14 cellular contexts compared by ENCODE assay signal in genomic region chr16:87127061-87127765, GRCh38.
DNase-seq lines count a peak whose midpoint lies in the region; ATAC-seq, FAIRE-seq and TF ChIP-seq lines count a peak whose summit lies in the region.
"Had no signal": no experiment of that assay in that cellular context is flagged by ENCODE, and none has a peak within 500 bp of the region (broad histone marks: within the 10 kb centered on the region; RNA-seq: fewer than 3 reads in every experiment).

No MANE protein-coding gene starts in this region.

- no peak overlapping the region for H3K23ac ChIP-seq in H1 (ENCODE audit: insufficient read length)

- DNase-seq in NT2/D1 (ENCODE audit: low read depth, low spot score) (no peak), H1 (ENCODE audit: low read depth in 1 of 2, low spot score in 2 of 2) (no peak), left kidney (ENCODE audit: low read depth, low spot score) (peak; percentile 75), smooth muscle cell (lab: John Stamatoyannopoulos, UW; ENCODE audit: unreplicated experiment) (no peak), HTR-8/SVneo (ENCODE audit: insufficient read length, low spot score) (no peak)
- no peak for DNase-seq in stimulated activated CD4-positive, alpha-beta T cell treated with anti-CD3 and anti-CD28 coated beads, Interleukin-1b, Interleukin-23, amount 100 ng/mL, for 48 hours
- DNase-seq: activated T-cell treated with anti-CD3 and anti-CD28 coated beads, Interleukin-2, amount 50 U/mL, for 72 hours; midbrain; NCI-H69 had no signal

- H3K4me3 ChIP-seq in NT2/D1 (ENCODE audit: insufficient read length, low read depth) (no peak overlapping the region), H1 (ENCODE audit: extremely low read depth in 1 of 4, insufficient read depth in 2 of 4, low read depth in 3 of 4, low read length in 4 of 4) (no peak overlapping the region), smooth muscle cell (no peak overlapping the region)
- H3K4me3 ChIP-seq: SK-N-MC had no signal

- no peak for TF ChIP-seq POLR2A in H1 (IDR thresholded peaks at IDR 0.05; ENCODE audit: control extremely low read depth in 1 of 2, low read depth in 2 of 2, low read length in 2 of 2)
- no peak for TF ChIP-seq POLR2A in GM18505 (IDR thresholded peaks at IDR 0.05; ENCODE audit: borderline replicate concordance, extremely low read depth, insufficient read depth, insufficient read length)

- no peak overlapping the region for H3K4ac ChIP-seq in H1 (replicated peaks; ENCODE audit: insufficient read length, low read depth, low read length)

- FAIRE-seq in H1 (lab: Jason Lieb, UNC) (no peak), HTR-8/SVneo (lab: Jason Lieb, UNC) (no peak)

- no peak overlapping the region for H3K4me2 ChIP-seq in H1 (ENCODE audit: insufficient read depth in 1 of 2, low read depth in 2 of 2, low read length in 2 of 2)
- H3K4me2 ChIP-seq in smooth muscle cell: peak overlapping the region; percentile 42

- H3K14ac ChIP-seq in H1 (ENCODE audit: insufficient read length): no peak overlapping the region

- H3K79me1 ChIP-seq in H1 (ENCODE audit: low read depth, low read length): 0 out of 2 replicates have a peak, but pooled peaks cover 4% of the 10 kb centered on the region

- CTCF ChIA-PET in H1 (lab: Charles Lee; ENCODE audit: partially characterized antibody): interaction anchor here (0.9 to 1.8 kb wide), 5 partner anchors 20 to 107 kb away, joined by 3 to 5 read pairs (median 3); no protein-coding TSS in a partner anchor

- H2BK12ac ChIP-seq in H1 (ENCODE audit: low read depth, low read length): peak overlapping the region; percentile 68; the same call in 1 of the 2 replicates

- H4K20me1 ChIP-seq in H1 (replicated peaks in 1 of 2; ENCODE audit: control insufficient read depth in 1 of 2, insufficient read depth in 2 of 2, low read length in 2 of 2) (peaks cover 0 to 6% of the 10 kb centered on the region in 2 experiments), smooth muscle cell (ENCODE audit: low read depth) (no peaks in the 10 kb centered on the region)

- H2AFZ ChIP-seq in H1 (ENCODE audit: low read length): no peak overlapping the region
- peak overlapping the region; percentile 75 for H2AFZ ChIP-seq in smooth muscle cell (ENCODE audit: low read depth)

- TF ChIP-seq EP300 in H1 (IDR thresholded peaks at IDR 0.05; ENCODE audit: borderline replicate concordance in 1 of 2, low read depth in 2 of 2, low read length in 2 of 2): no peak

- peak overlapping the region; percentile 27 for H3K9ac ChIP-seq in NT2/D1 (ENCODE audit: insufficient read length, low read depth)
- no peak overlapping the region for H3K9ac ChIP-seq in H1 (replicated peaks in 1 of 4; ENCODE audit: extremely low read depth in 1 of 4, low read depth in 3 of 4, low read length in 3 of 4)
- H3K9ac ChIP-seq in smooth muscle cell (ENCODE audit: low read depth): no peak overlapping the region

- ATAC-seq in GM21526 (IDR thresholded peaks at IDR 0.05; ENCODE audit: low FRiP score, unreplicated experiment) (no peak), GM18505 (IDR thresholded peaks at IDR 0.05; ENCODE audit: unreplicated experiment) (no peak)
- ATAC-seq: activated T-cell treated with anti-CD3 and anti-CD28 coated beads, Interleukin-2, amount 50 U/mL, for 72 hours had no signal

- H2AK5ac ChIP-seq in H1 (ENCODE audit: low read depth, low read length): no peak overlapping the region

- no peak overlapping the region for H2BK15ac ChIP-seq in H1 (ENCODE audit: low read length)

- no peak for TF ChIP-seq CTCF in H1 (IDR thresholded peaks at IDR 0.05; ENCODE audit: control extremely low read depth in 1 of 3, insufficient read depth in 1 of 3, low read depth in 1 of 3, low read length in 3 of 3)
- no peak for TF ChIP-seq CTCF in smooth muscle cell (IDR thresholded peaks at IDR 0.05; ENCODE audit: borderline replicate concordance, insufficient read depth, poor library complexity, severe bottlenecking)

- TF ChIP-seq RAD21 in H1 (IDR thresholded peaks at IDR 0.05 in 1 of 2, conservative IDR thresholded peaks at IDR 0.05 in 1 of 2; ENCODE audit: low read depth in 2 of 2, low read length in 2 of 2): no peak

- no peaks in the 10 kb centered on the region for H3K36me3 ChIP-seq in NT2/D1 (ENCODE audit: insufficient read depth, insufficient read length, low read length)
- H3K36me3 ChIP-seq in H1 (ENCODE audit: control insufficient read depth in 2 of 4, insufficient read depth in 4 of 4, low read length in 3 of 4): no peaks in the 10 kb centered on the region
- H3K36me3 ChIP-seq in smooth muscle cell (ENCODE audit: low read depth): no peaks in the 10 kb centered on the region

- 89% methylated on average over 23 of the region's 23 CpGs; no CpG with 5 or more reads in 1 of the 2 experiments for WGBS in H1 (ENCODE audit: extremely low coverage in 1 of 2, insufficient coverage in 1 of 2, insufficient read length in 1 of 2, insufficient replicate concordance in 2 of 2, low coverage in 1 of 2, low lambda C conversion rate in 2 of 2, missing lambda C conversion rate in 1 of 2), 2 experiments
- WGBS in smooth muscle cell (ENCODE audit: low lambda C conversion rate): 48% methylated on average over 23 of the region's 23 CpGs

- H3K56ac ChIP-seq in H1 (replicated peaks; ENCODE audit: insufficient read length, low read depth, low read length): no peak overlapping the region

- H3K27me3 ChIP-seq in NT2/D1 (ENCODE audit: insufficient read depth, insufficient read length) (no peaks in the 10 kb centered on the region), H1 (replicated peaks in 1 of 4; ENCODE audit: control insufficient read depth in 3 of 4, extremely low read depth in 1 of 4, insufficient read depth in 3 of 4, low read length in 3 of 4) (peaks cover 0 to 3% (median 0%) of the 10 kb centered on the region in 4 experiments; a peak in 1 of 7 replicates), smooth muscle cell (ENCODE audit: low read depth) (peaks cover 7% of the 10 kb centered on the region)
- H3K27me3 ChIP-seq: foreskin keratinocyte had no signal

- peaks cover 8% of the 10 kb centered on the region for H3K23me2 ChIP-seq in H1 (ENCODE audit: low read depth, low read length)

- H4K5ac ChIP-seq in H1 (ENCODE audit: insufficient read length, low read depth, low read length): no peak overlapping the region

- no peak overlapping the region for H3K27ac ChIP-seq in H1 (ENCODE audit: low read depth, low read length)
- H3K27ac ChIP-seq in smooth muscle cell (ENCODE audit: low read depth): peak overlapping the region; percentile 59
- H3K27ac ChIP-seq: C4-2B, foreskin keratinocyte, SK-N-MC had no signal

- no peak overlapping the region for H2BK120ac ChIP-seq in H1 (replicated peaks; ENCODE audit: low read depth, low read length)

- H3K18ac ChIP-seq in H1 (ENCODE audit: extremely low read depth, low read length): no peak overlapping the region

- no peak overlapping the region for H4K8ac ChIP-seq in H1 (ENCODE audit: extremely low read depth, insufficient read depth, low read length)

- POLR2A ChIA-PET in H1 (lab: Charles Lee; ENCODE audit: partially characterized antibody): no interaction called here

- no peak overlapping the region for H4K91ac ChIP-seq in H1 (replicated peaks; ENCODE audit: insufficient read length, low read length)

- peaks cover 7% of the 10 kb centered on the region; the same call in 1 of the 2 replicates for H3K9me3 ChIP-seq in NT2/D1 (ENCODE audit: insufficient read depth, low read length)
- H3K9me3 ChIP-seq in H1 (ENCODE audit: insufficient read depth in 2 of 2, low read depth in 1 of 2, low read length in 1 of 2): peaks cover 0 to 5% of the 10 kb centered on the region in 2 experiments; a peak in 2 of 4 replicates
- H3K9me3 ChIP-seq in smooth muscle cell (replicated peaks; ENCODE audit: low read depth): no peaks in the 10 kb centered on the region

- H3K79me2 ChIP-seq in H1 (ENCODE audit: control insufficient read depth in 1 of 2, insufficient read depth in 2 of 2, low read length in 2 of 2) (no peaks in the 10 kb centered on the region), smooth muscle cell (ENCODE audit: low read depth) (no peaks in the 10 kb centered on the region)

- no peak overlapping the region for H2BK5ac ChIP-seq in H1 (ENCODE audit: low read depth, low read length)

- no peaks in the 10 kb centered on the region for H3F3A ChIP-seq in smooth muscle cell (ENCODE audit: low read depth)

- no peak overlapping the region for H2BK20ac ChIP-seq in H1 (ENCODE audit: low read length)

- H3K4me1 ChIP-seq in NT2/D1 (ENCODE audit: insufficient read depth, insufficient read length) (peaks cover 24% of the 10 kb centered on the region), H1 (replicated peaks in 1 of 4; ENCODE audit: control insufficient read depth in 3 of 4, insufficient read depth in 4 of 4, low read length in 3 of 4) (peaks cover 0 to 3% (median 0%) of the 10 kb centered on the region in 4 experiments; a peak in 1 of 7 replicates), smooth muscle cell (ENCODE audit: low read depth) (peaks cover 15% of the 10 kb centered on the region)
- H3K4me1 ChIP-seq: foreskin keratinocyte had no signal

TF ChIP-seq in H1, 55 proteins besides CTCF, POLR2A, EP300 and RAD21 (continues in another document):
- TF ChIP-seq CTBP2 (IDR thresholded peaks at IDR 0.05; ENCODE audit: borderline replicate concordance, insufficient read depth, insufficient read length, low read length) (no peak), NANOG (IDR thresholded peaks at IDR 0.05; ENCODE audit: insufficient read depth, low read depth, low read length, poor library complexity, severe bottlenecking) (no peak), TAF7 (optimal IDR thresholded peaks at IDR 0.05; ENCODE audit: borderline replicate concordance, low read depth, low read length) (no peak), CBX8 (IDR thresholded peaks at IDR 0.05; ENCODE audit: borderline replicate concordance, low read depth, low read length) (no peak), USF2 (IDR thresholded peaks at IDR 0.05; ENCODE audit: low read length) (no peak), KDM4A (IDR thresholded peaks at IDR 0.05; ENCODE audit: low read depth, low read length, severe bottlenecking) (no peak)
